Comparison of ENCODE assay signal across 1 cellular context in genomic region chr4:3297066-3297859, GRCh38.
A peak's percentile ranks its signal among the peaks of the same experiment; 100 is the strongest.
TF ChIP-seq lines count a peak whose summit lies in the region.

No MANE protein-coding gene starts in this region.

TF ChIP-seq in HEK293, 187 proteins besides CTCF, POLR2A, EP300 and RAD21:
- TF ChIP-seq TRIM28 (IDR thresholded peaks at IDR 0.05; ENCODE audit: borderline replicate concordance, low read length) (peak; percentile 22; the same call in 1 of the 2 replicates), ZNF37A (tag by site-specific recombination; IDR thresholded peaks at IDR 0.05) (no peak), ZBTB17 (tag by site-specific recombination; IDR thresholded peaks at IDR 0.05) (no peak), ZNF280C (tag by site-specific recombination; IDR thresholded peaks at IDR 0.05) (no peak), ZBTB8A (tag by site-specific recombination; IDR thresholded peaks at IDR 0.05) (peak; percentile 51), ZNF202 (tag by site-specific recombination; IDR thresholded peaks at IDR 0.05; ENCODE audit: borderline replicate concordance) (no peak)
